ENCODE assay signal across 24 cellular contexts in the genomic region with DNA sequence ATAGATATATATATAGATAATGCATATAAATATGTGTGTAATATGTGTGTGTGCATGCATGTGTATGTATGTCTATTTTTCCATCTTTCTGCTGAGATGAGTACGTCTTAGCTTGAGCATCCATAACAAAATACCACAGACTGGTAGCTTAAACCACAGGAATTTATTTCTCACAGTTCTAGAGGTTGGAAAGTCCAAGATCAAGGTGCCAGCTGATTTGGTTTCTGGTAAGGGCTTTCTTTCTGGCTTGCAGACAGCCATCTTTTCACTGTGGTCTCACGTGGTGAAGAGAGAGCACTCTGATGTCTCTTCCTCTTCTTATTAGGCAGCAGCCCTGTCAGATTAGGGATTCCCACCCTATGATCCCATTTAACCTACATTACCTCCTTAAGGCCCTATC. TPM values are rescaled to one million over a fixed set of nuclear protein-coding genes. Genes with fewer than 3 reads are reported as not detected.
"Had no signal": no experiment of that assay in that cellular context is flagged by ENCODE, and none has a peak within 500 bp of the region (broad histone marks: within the 10 kb centered on the region; RNA-seq: fewer than 3 reads in every experiment).

No MANE protein-coding gene starts in this region.

- H3K27ac ChIP-seq: cardiac muscle cell, esophagus squamous epithelium, neutrophil, pancreas, right lobe of liver, suprapubic skin, transverse colon, vagina had no signal

- ATAC-seq: activated CD4-positive, alpha-beta T cell treated with anti-CD3 and anti-CD28 coated beads for 36 hours; effector memory CD8-positive, alpha-beta T cell; left cardiac atrium; naive thymus-derived CD8-positive, alpha-beta T cell; pancreas; right lobe of liver; stimulated activated naive CD8-positive, alpha-beta T cell treated with anti-CD3 and anti-CD28 coated beads, Interleukin-15, amount 100 ng/mL, for 72 hours had no signal

- H3K36me3 Mint-ChIP-seq: activated naive CD4-positive, alpha-beta T cell treated with anti-CD3 and anti-CD28 coated beads, Interleukin-2, amount 10 ng/mL, durations not matched to agents 7 days and 5 days had no signal

- H3K4me2 ChIP-seq: smooth muscle cell had no signal

- H3K27ac Mint-ChIP-seq: activated CD4-positive, alpha-beta T cell treated with anti-CD3 and anti-CD28 coated beads for 36 hours; activated naive CD4-positive, alpha-beta T cell treated with anti-CD3 and anti-CD28 coated beads, Interleukin-2, amount 10 ng/mL, durations not matched to agents 7 days and 5 days; naive thymus-derived CD8-positive, alpha-beta T cell; stimulated activated naive CD8-positive, alpha-beta T cell treated with anti-CD3 and anti-CD28 coated beads, Interleukin-15, amount 100 ng/mL, for 72 hours had no signal

- H3K36me3 ChIP-seq: cardiac muscle cell, esophagus squamous epithelium, neutrophil, pancreas, right lobe of liver, suprapubic skin, transverse colon, vagina had no signal

- DNase-seq: activated CD4-positive, alpha-beta T cell treated with anti-CD3 and anti-CD28 coated beads for 36 hours; activated CD8-positive, alpha-beta memory T cell treated with anti-CD3 and anti-CD28 coated beads, Interleukin-2, amount 50 U/mL, for 4 hours; activated effector memory CD4-positive, alpha-beta T cell treated with Interleukin-2 at 50 U/mL for 16 hours; activated naive CD4-positive, alpha-beta T cell treated with anti-CD3 and anti-CD28 coated beads, Interleukin-2, amount 10 ng/mL, durations not matched to agents 7 days and 5 days; activated T-cell treated with anti-CD3 and anti-CD28 coated beads, Interleukin-2, amount 50 U/mL, for 4 hours; effector memory CD8-positive, alpha-beta T cell; esophagus squamous epithelium; left cardiac atrium; mesendoderm; naive thymus-derived CD8-positive, alpha-beta T cell; pancreas; right lobe of liver; stimulated activated CD4-positive, alpha-beta T cell treated with anti-CD3 and anti-CD28 coated beads, Interleukin-4, amount 100 ng/mL, for 1 hour; stimulated activated naive CD8-positive, alpha-beta T cell treated with anti-CD3 and anti-CD28 coated beads, Interleukin-15, amount 100 ng/mL, for 72 hours; transverse colon had no signal

- H3K4me3 Mint-ChIP-seq: activated CD4-positive, alpha-beta T cell treated with anti-CD3 and anti-CD28 coated beads for 36 hours; activated naive CD4-positive, alpha-beta T cell treated with anti-CD3 and anti-CD28 coated beads, Interleukin-2, amount 10 ng/mL, durations not matched to agents 7 days and 5 days; activated T-cell treated with anti-CD3 and anti-CD28 coated beads, Interleukin-2, amount 50 U/mL, for 4 hours; naive thymus-derived CD8-positive, alpha-beta T cell; stimulated activated naive CD8-positive, alpha-beta T cell treated with anti-CD3 and anti-CD28 coated beads, Interleukin-15, amount 100 ng/mL, for 72 hours had no signal

- H3K4me1 ChIP-seq: esophagus squamous epithelium, pancreas, right lobe of liver, suprapubic skin, transverse colon, vagina had no signal

- H3K27me3 ChIP-seq: cardiac muscle cell, esophagus squamous epithelium, pancreas, right lobe of liver, suprapubic skin, transverse colon, vagina had no signal

- H3K9me3 ChIP-seq: esophagus squamous epithelium, neutrophil, pancreas, right lobe of liver, transverse colon, vagina had no signal

- H3K9me3 Mint-ChIP-seq: activated naive CD4-positive, alpha-beta T cell treated with anti-CD3 and anti-CD28 coated beads, Interleukin-2, amount 10 ng/mL, durations not matched to agents 7 days and 5 days; effector memory CD8-positive, alpha-beta T cell had no signal

- H3K4me3 ChIP-seq: cardiac muscle cell, esophagus squamous epithelium, pancreas, right lobe of liver, smooth muscle cell, suprapubic skin, transverse colon, vagina had no signal

RNA-seq across cellular contexts. Expression of a gene that starts 47.3 kb away (rescaled TPM):
- total RNA-seq: activated CD4-positive, alpha-beta T cell treated with anti-CD3 and anti-CD28 coated beads for 36 hours; activated T-cell treated with anti-CD3 and anti-CD28 coated beads, Interleukin-2, amount 50 U/mL, for 4 hours; cardiac muscle cell; dermis microvascular lymphatic vessel endothelial cell; esophagus squamous epithelium; left cardiac atrium; mucosa of gallbladder; naive thymus-derived CD8-positive, alpha-beta T cell; pancreas; pulmonary artery endothelial cell; right lobe of liver; smooth muscle cell; suprapubic skin; transverse colon; vagina had no signal
- polyA plus RNA-seq: adipose tissue; cardiac muscle cell; naive thymus-derived CD8-positive, alpha-beta T cell; pancreas; smooth muscle cell had no signal
